1 cellular context compared by ENCODE assay signal in genomic region chr2:230330725-230331124, GRCh38.
TF ChIP-seq lines count a peak whose summit lies in the region.

No MANE protein-coding gene starts in this region.

TF ChIP-seq in HepG2, 621 proteins besides CTCF, POLR2A, EP300 and RAD21:
- TF ChIP-seq, protein P1, sequence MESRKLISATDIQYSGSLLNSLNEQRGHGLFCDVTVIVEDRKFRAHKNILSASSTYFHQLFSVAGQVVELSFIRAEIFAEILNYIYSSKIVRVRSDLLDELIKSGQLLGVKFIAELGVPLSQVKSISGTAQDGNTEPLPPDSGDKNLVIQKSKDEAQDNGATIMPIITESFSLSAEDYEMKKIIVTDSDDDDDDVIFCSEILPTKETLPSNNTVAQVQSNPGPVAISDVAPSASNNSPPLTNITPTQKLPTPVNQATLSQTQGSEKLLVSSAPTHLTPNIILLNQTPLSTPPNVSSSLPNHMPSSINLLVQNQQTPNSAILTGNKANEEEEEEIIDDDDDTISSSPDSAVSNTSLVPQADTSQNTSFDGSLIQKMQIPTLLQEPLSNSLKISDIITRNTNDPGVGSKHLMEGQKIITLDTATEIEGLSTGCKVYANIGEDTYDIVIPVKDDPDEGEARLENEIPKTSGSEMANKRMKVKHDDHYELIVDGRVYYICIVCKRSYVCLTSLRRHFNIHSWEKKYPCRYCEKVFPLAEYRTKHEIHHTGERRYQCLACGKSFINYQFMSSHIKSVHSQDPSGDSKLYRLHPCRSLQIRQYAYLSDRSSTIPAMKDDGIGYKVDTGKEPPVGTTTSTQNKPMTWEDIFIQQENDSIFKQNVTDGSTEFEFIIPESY (CRISPR knock-in tag; IDR thresholded peaks at IDR 0.05): peak; percentile 63; the same call in 1 of the 2 replicates
- TF ChIP-seq FOSL2 (CRISPR knock-in tag; IDR thresholded peaks at IDR 0.05) (peak; percentile 65), SRSF9 (IDR thresholded peaks at IDR 0.05; ENCODE audit: borderline replicate concordance, insufficient read depth, low read depth, low read length, poor library complexity, severe bottlenecking) (no peak)
